11 cellular contexts compared by ENCODE assay signal in genomic region chr2:18455256-18455862, GRCh38.
DNase-seq lines count a peak whose midpoint lies in the region; ATAC-seq, FAIRE-seq and TF ChIP-seq lines count a peak whose summit lies in the region.
"Had no signal": no experiment of that assay in that cellular context is flagged by ENCODE, and none has a peak within 500 bp of the region (broad histone marks: within the 10 kb centered on the region; RNA-seq: fewer than 3 reads in every experiment).

No MANE protein-coding gene starts in this region.

- POLR2A ChIA-PET in H1 (lab: Charles Lee; ENCODE audit: partially characterized antibody) = no interaction called here

- TF ChIP-seq CTCF in AG09319 (IDR thresholded peaks at IDR 0.05; ENCODE audit: low read depth, low read length) (peak; percentile 49), LNCAP (IDR thresholded peaks at IDR 0.05) (peak; percentile 37), H1 (IDR thresholded peaks at IDR 0.05; ENCODE audit: control extremely low read depth in 1 of 3, insufficient read depth in 1 of 3, low read depth in 1 of 3, low read length in 3 of 3) (peak; percentile 38 to 55 (median 54))

- no peaks in the 10 kb centered on the region for H3K27me3 ChIP-seq in H1 (replicated peaks in 1 of 4; ENCODE audit: control insufficient read depth in 3 of 4, extremely low read depth in 1 of 4, insufficient read depth in 3 of 4, low read length in 3 of 4)
- peaks cover 0 to 5% of the 10 kb centered on the region in 2 experiments for H3K27me3 ChIP-seq in mesenchymal stem cell (ENCODE audit: control insufficient read depth in 1 of 2, insufficient read depth in 1 of 2, low read length in 2 of 2)

- H3K23me2 ChIP-seq in H1 (ENCODE audit: low read depth, low read length) = no peaks in the 10 kb centered on the region

- H2BK12ac ChIP-seq in H1 (ENCODE audit: low read depth, low read length) (no peak overlapping the region), mesenchymal stem cell (ENCODE audit: low read length in 2 of 2) (no peak overlapping the region)

- TF ChIP-seq POLR2A in H1 (IDR thresholded peaks at IDR 0.05; ENCODE audit: control extremely low read depth in 1 of 2, low read depth in 2 of 2, low read length in 2 of 2) = no peak

- no peak overlapping the region for H3K56ac ChIP-seq in H1 (replicated peaks; ENCODE audit: insufficient read length, low read depth, low read length)

- no peak overlapping the region for H3K4ac ChIP-seq in H1 (replicated peaks; ENCODE audit: insufficient read length, low read depth, low read length)
- H3K4ac ChIP-seq in mesenchymal stem cell (ENCODE audit: low read depth in 1 of 2, low read length in 2 of 2) = no peak overlapping the region

- H4K20me1 ChIP-seq in H1 (replicated peaks in 1 of 2; ENCODE audit: control insufficient read depth in 1 of 2, insufficient read depth in 2 of 2, low read length in 2 of 2) = no peaks in the 10 kb centered on the region

- H4K5ac ChIP-seq in H1 (ENCODE audit: insufficient read length, low read depth, low read length) = no peak overlapping the region

- FAIRE-seq in H1 (lab: Jason Lieb, UNC) = no peak

- H3K27ac ChIP-seq in H1 (ENCODE audit: low read depth, low read length) (no peak overlapping the region), mesenchymal stem cell (ENCODE audit: low read length, poor library complexity, severe bottlenecking) (no peak overlapping the region)

- H4K91ac ChIP-seq in H1 (replicated peaks; ENCODE audit: insufficient read length, low read length) (no peak overlapping the region), mesenchymal stem cell (ENCODE audit: low read length) (no peak overlapping the region)

- no peak overlapping the region for H2BK15ac ChIP-seq in H1 (ENCODE audit: low read length)
- no peak overlapping the region for H2BK15ac ChIP-seq in mesenchymal stem cell (ENCODE audit: low read depth, poor library complexity, severe bottlenecking)

- no peak overlapping the region for H4K8ac ChIP-seq in H1 (ENCODE audit: extremely low read depth, insufficient read depth, low read length)
- no peak overlapping the region for H4K8ac ChIP-seq in mesenchymal stem cell (ENCODE audit: low read length)

- H2BK20ac ChIP-seq in H1 (ENCODE audit: low read length) = no peak overlapping the region

- H3K4me2 ChIP-seq in H1 (ENCODE audit: insufficient read depth in 1 of 2, low read depth in 2 of 2, low read length in 2 of 2) (no peak overlapping the region), mesenchymal stem cell (ENCODE audit: low read length, poor library complexity, severe bottlenecking) (no peak overlapping the region)

- TF ChIP-seq RAD21 in H1 (IDR thresholded peaks at IDR 0.05 in 1 of 2, conservative IDR thresholded peaks at IDR 0.05 in 1 of 2; ENCODE audit: low read depth in 2 of 2, low read length in 2 of 2) = peak in 1 of 2 experiments; percentile 32; a peak in 2 of 4 replicates

- H3K9me3 ChIP-seq in H1 (ENCODE audit: insufficient read depth in 2 of 2, low read depth in 1 of 2, low read length in 1 of 2) = no peaks in the 10 kb centered on the region
- no peaks in the 10 kb centered on the region for H3K9me3 ChIP-seq in mesenchymal stem cell (ENCODE audit: control insufficient read depth, low read length)

- H3K79me1 ChIP-seq in H1 (ENCODE audit: low read depth, low read length) (no peaks in the 10 kb centered on the region), mesenchymal stem cell (replicated peaks; ENCODE audit: low read length, poor library complexity, severe bottlenecking) (no peaks in the 10 kb centered on the region)

- DNase-seq in AG09319 (ENCODE audit: extremely low read depth, low read depth) = peak; percentile 48
- DNase-seq in H1 (ENCODE audit: low read depth in 1 of 2, low spot score in 2 of 2) = peak in 1 of 2 experiments; percentile 50
- DNase-seq in mesenchymal stem cell = peak; percentile 47
- no peak for DNase-seq in activated CD4-positive, alpha-beta T cell treated with anti-CD3 and anti-CD28 coated beads, Interleukin-2, amount 50 U/mL, for 48 hours
- no peak for DNase-seq in NOMO-1 treated with dmso at 0.1 percent for 144 hours (lab: John Stamatoyannopoulos, UW; ENCODE audit: unreplicated experiment)
- DNase-seq in NOMO-1 (lab: John Stamatoyannopoulos, UW; ENCODE audit: unreplicated experiment in 2 of 2) = no peak
- DNase-seq: GDM1; NCI-H1436; stimulated activated naive B cell treated with anti-CD40 and anti-IgM and Interleukin-4, amounts not matched to agents 10 μg/mL and 1 μg/mL and 100 μg/mL, for 72 hours had no signal

- H2BK5ac ChIP-seq in H1 (ENCODE audit: low read depth, low read length) = no peak overlapping the region; the same call in 1 of the 2 replicates
- H2BK5ac ChIP-seq in mesenchymal stem cell (ENCODE audit: low read depth, low read length, poor library complexity, severe bottlenecking) = no peak overlapping the region

- H3K23ac ChIP-seq in H1 (ENCODE audit: insufficient read length) = no peak overlapping the region
- no peak overlapping the region for H3K23ac ChIP-seq in mesenchymal stem cell (ENCODE audit: low read length in 2 of 2)

- no peaks in the 10 kb centered on the region for H3K79me2 ChIP-seq in H1 (ENCODE audit: control insufficient read depth in 1 of 2, insufficient read depth in 2 of 2, low read length in 2 of 2)

- H2AFZ ChIP-seq in H1 (ENCODE audit: low read length) (peak overlapping the region; percentile 23; the same call in 1 of the 2 replicates), mesenchymal stem cell (ENCODE audit: low read depth, low read length) (no peak overlapping the region)

- TF ChIP-seq EP300 in H1 (IDR thresholded peaks at IDR 0.05; ENCODE audit: borderline replicate concordance in 1 of 2, low read depth in 2 of 2, low read length in 2 of 2) = no peak

- no peak overlapping the region for H3K4me3 ChIP-seq in H1 (ENCODE audit: extremely low read depth in 1 of 4, insufficient read depth in 2 of 4, low read depth in 3 of 4, low read length in 4 of 4)
- peak overlapping the region in 1 of 2 experiments; percentile 27 for H3K4me3 ChIP-seq in mesenchymal stem cell (ENCODE audit: insufficient read depth in 1 of 2, low read depth in 1 of 2, low read length in 2 of 2)

- H2AK5ac ChIP-seq in H1 (ENCODE audit: low read depth, low read length) (no peak overlapping the region), mesenchymal stem cell (ENCODE audit: low read length, severe bottlenecking) (no peak overlapping the region)

- H3K14ac ChIP-seq in H1 (ENCODE audit: insufficient read length) = no peak overlapping the region
- no peak overlapping the region for H3K14ac ChIP-seq in mesenchymal stem cell (ENCODE audit: low read length in 2 of 2)

- H3K9ac ChIP-seq in H1 (replicated peaks in 1 of 4; ENCODE audit: extremely low read depth in 1 of 4, low read depth in 3 of 4, low read length in 3 of 4) (no peak overlapping the region), mesenchymal stem cell (ENCODE audit: low read length) (peak overlapping the region; percentile 20)

- H3K18ac ChIP-seq in H1 (ENCODE audit: extremely low read depth, low read length) (peak overlapping the region; percentile 15; the same call in 1 of the 2 replicates), mesenchymal stem cell (ENCODE audit: low read depth in 1 of 2, low read length in 2 of 2) (no peak overlapping the region)

- CTCF ChIA-PET in H1 (lab: Charles Lee; ENCODE audit: partially characterized antibody) = interaction anchor here (0.9 to 2.6 kb wide), 11 partner anchors 9 to 235 kb away, joined by 3 to 16 read pairs (median 4); no protein-coding TSS in a partner anchor

- no peak for ATAC-seq in GM19463 (IDR thresholded peaks at IDR 0.05; ENCODE audit: unreplicated experiment)
- ATAC-seq: stimulated activated naive B cell treated with anti-CD40 and anti-IgM and Interleukin-4, amounts not matched to agents 10 μg/mL and 1 μg/mL and 100 μg/mL, for 72 hours had no signal

- no peak overlapping the region for H2BK120ac ChIP-seq in H1 (replicated peaks; ENCODE audit: low read depth, low read length)
- H2BK120ac ChIP-seq in mesenchymal stem cell (ENCODE audit: low read depth, low read length) = no peak overlapping the region

- peaks cover 0 to 9% (median 5%) of the 10 kb centered on the region in 4 experiments; a peak in 3 of 7 replicates for H3K4me1 ChIP-seq in H1 (replicated peaks in 1 of 4; ENCODE audit: control insufficient read depth in 3 of 4, insufficient read depth in 4 of 4, low read length in 3 of 4)
- no peaks in the 10 kb centered on the region for H3K4me1 ChIP-seq in mesenchymal stem cell (ENCODE audit: control insufficient read depth, insufficient read depth, low read depth, low read length)

- WGBS in H1 (ENCODE audit: extremely low coverage in 1 of 2, insufficient coverage in 1 of 2, insufficient read length in 1 of 2, insufficient replicate concordance in 2 of 2, low coverage in 1 of 2, low lambda C conversion rate in 2 of 2, missing lambda C conversion rate in 1 of 2), 2 experiments = 81% methylated on average over 5 of the region's 5 CpGs; no CpG with 5 or more reads in 1 of the 2 experiments
- WGBS in mesenchymal stem cell = 72% methylated on average over 4 of the region's 5 CpGs

- H3K36me3 ChIP-seq in H1 (ENCODE audit: control insufficient read depth in 2 of 4, insufficient read depth in 4 of 4, low read length in 3 of 4) (no peaks in the 10 kb centered on the region), mesenchymal stem cell (ENCODE audit: control insufficient read depth in 1 of 2, insufficient read depth in 2 of 2, low read depth in 1 of 2, low read length in 2 of 2) (no peaks in the 10 kb centered on the region)

TF ChIP-seq in H1, 55 proteins besides CTCF, POLR2A, EP300 and RAD21:
- TF ChIP-seq TBP (IDR thresholded peaks at IDR 0.05; ENCODE audit: low read depth, low read length) = no peak
- no peak for TF ChIP-seq CHD1 (IDR thresholded peaks at IDR 0.05; ENCODE audit: low read depth, low read length)
- no peak for TF ChIP-seq SAP30 (IDR thresholded peaks at IDR 0.05; ENCODE audit: insufficient read depth, insufficient replicate concordance, low read length)
- no peak for TF ChIP-seq SP4 (IDR thresholded peaks at IDR 0.05; ENCODE audit: low read length)
- TF ChIP-seq SRF (IDR thresholded peaks at IDR 0.05; ENCODE audit: low read depth, low read length) = no peak

Comparison
In these comparisons a context has a peak if more than half of its experiments do, and no peak if none do; other contexts are left out.
1. DNase-seq: peak in AG09319 (single experiment) and mesenchymal stem cell (single experiment); none in activated CD4-positive, alpha-beta T cell treated with anti-CD3 and anti-CD28 coated beads, Interleukin-2, amount 50 U/mL, for 48 hours (0 of 2), NOMO-1 treated with dmso at 0.1 percent for 144 hours (single experiment) and NOMO-1 (0 of 2).
2. Peak in every context shown above with its lines, with median percentiles within 50 percentile points of each other: CTCF ChIP-seq.